Comparison of ENCODE assay signal across 8 cellular contexts in genomic region chr16:74984670-74985411, GRCh38. TPM values are rescaled to one million over a fixed set of nuclear protein-coding genes. Genes with fewer than 3 reads are reported as not detected.
DNase-seq lines count a peak whose midpoint lies in the region; ATAC-seq, FAIRE-seq and TF ChIP-seq lines count a peak whose summit lies in the region.

WDR59 (minus strand) TSS chr16:74985123; CDS start chr16:74985017, 106 bp downstream.

- FAIRE-seq in HepG2 (lab: Jason Lieb, UNC) = peak; percentile 91

- TF ChIP-seq RAD21 in HepG2 (CRISPR knock-in tag; IDR thresholded peaks at IDR 0.05) = peak; percentile 56; the same call in 1 of the 2 replicates

- H3K36me3 ChIP-seq in HepG2 (replicated peaks in 1 of 2; ENCODE audit: control insufficient read depth in 1 of 2, insufficient read depth in 2 of 2, low read length in 2 of 2) = no peaks in the 10 kb centered on the region; a peak in 3 of 5 replicates

- CTCF ChIA-PET in HepG2 (lab: Yijun Ruan, JAX; ENCODE audit: low intra/inter-chr PET ratio, low total read pairs) = no interaction called here

- peak within 1 kb of the TSS; percentile 97 for H3K9ac ChIP-seq in HepG2 (ENCODE audit: insufficient read depth, low read depth, low read length)

- H3K9me3 ChIP-seq in HepG2 (ENCODE audit: low read length) = no peaks in the 10 kb centered on the region

- no peaks in the 10 kb centered on the region; a peak in 1 of 5 replicates for H3K27me3 ChIP-seq in HepG2 (ENCODE audit: control insufficient read depth in 1 of 2, insufficient read depth in 2 of 2, low read length in 2 of 2)

- ATAC-seq in GM19395 (IDR thresholded peaks at IDR 0.05; ENCODE audit: unreplicated experiment) (peak; percentile 100), HG03565 (IDR thresholded peaks at IDR 0.05; ENCODE audit: unreplicated experiment) (peak; percentile 99), HepG2 (peak; percentile 99)

- H3K27ac ChIP-seq in C4-2B = peak within 1 kb of the TSS; percentile 85
- H3K27ac ChIP-seq in HepG2 (ENCODE audit: extremely low read length, insufficient read depth, low read length) = peak within 1 kb of the TSS; percentile 75

- TF ChIP-seq EP300 in HepG2 (IDR thresholded peaks at IDR 0.05; ENCODE audit: low read depth in 2 of 2, low read length in 2 of 2) (0 out of 4 replicates have a peak, but pooled peaks have one; percentile 16 to 63), HepG2 (CRISPR knock-in tag; IDR thresholded peaks at IDR 0.05; ENCODE audit: borderline replicate concordance) (peak; percentile 57; the same call in 1 of the 2 replicates)

- H3K4me1 ChIP-seq in HepG2 (ENCODE audit: insufficient read depth, low read length) = peaks cover 70% of the 10 kb centered on the region

- intact Hi-C loops in HepG2 (cut with micrococcal nuclease; ENCODE audit: unreplicated experiment) = no loop called here

- peak within 1 kb of the TSS; percentile 98 for H3K4me2 ChIP-seq in HepG2 (ENCODE audit: low read depth, low read length)

- peaks cover 7% of the 10 kb centered on the region for H4K20me1 ChIP-seq in HepG2 (ENCODE audit: insufficient read depth, low read length)

- TF ChIP-seq POLR2A in HepG2 (IDR thresholded peaks at IDR 0.05; ENCODE audit: insufficient read depth in 1 of 2, low read depth in 2 of 2, low read length in 2 of 2) = peak; percentile 86 to 90

- peaks cover 43% of the 10 kb centered on the region for H3K79me2 ChIP-seq in HepG2 (ENCODE audit: insufficient read depth, low read length)

- DNase-seq in NCI-H774 (lab: John Stamatoyannopoulos, UW) (peak; percentile 92), dermis blood vessel endothelial cell (peak; percentile 99), HepG2 (ENCODE audit: low spot score) (peak; percentile 100)
- peak; percentile 98 for DNase-seq in activated CD4-positive, alpha-beta T cell treated with anti-CD3 and anti-CD28 coated beads, Interleukin-2, amount 50 U/mL, for 4 hours
- peak; percentile 97 for DNase-seq in stimulated activated CD4-positive, alpha-beta T cell treated with anti-CD3 and anti-CD28 coated beads, Interleukin-4, amount 100 ng/mL, for 1 hour

- in situ Hi-C loops in HepG2 (cut with HindIII; ENCODE audit: extremely low pct_ligation_motif_present, low pct_unique_long_range_greater_than_20kb) = no loop called here

- peak within 1 kb of the TSS; percentile 85 to 99 (median 89) for H3K4me3 ChIP-seq in HepG2 (replicated peaks in 1 of 3; ENCODE audit: insufficient read depth in 1 of 3, low read depth in 2 of 3, low read length in 3 of 3)

- TF ChIP-seq CTCF in C4-2B (conservative IDR thresholded peaks at IDR 0.05) = no peak
- TF ChIP-seq CTCF in HepG2 (CRISPR knock-in tag; IDR thresholded peaks at IDR 0.05) = peak; percentile 24; the same call in 1 of the 2 replicates

- BruUV-seq in HepG2 (replicated peaks; lab: Mats Ljungman, UMichigan) = TSS peak; percentile 81

- POLR2A ChIA-PET in HepG2 (lab: Yijun Ruan, JAX) = interaction anchor here (0.6 to 2.0 kb wide), 23 partner anchors 9 to 449 kb away, joined by 3 to 47 read pairs (median 5); partner anchors contain the start of genes CFDP1, LDHD and ZNRF1

- H2AFZ ChIP-seq in HepG2 (ENCODE audit: low read length) = no peak within 1 kb of the TSS

- WGBS in HepG2 (ENCODE audit: low lambda C conversion rate) = 3% methylated on average over 34 of the region's 61 CpGs

TF ChIP-seq in HepG2, 621 proteins besides CTCF, POLR2A, EP300 and RAD21 (continues in another document):
- TF ChIP-seq ZNF441 (CRISPR knock-in tag; IDR thresholded peaks at IDR 0.05; ENCODE audit: borderline replicate concordance) (peak; percentile 57; the same call in 1 of the 2 replicates), ZBTB38 (CRISPR knock-in tag; IDR thresholded peaks at IDR 0.05) (peak; percentile 86), MXD1 (CRISPR knock-in tag; IDR thresholded peaks at IDR 0.05) (no peak), NR3C1 (CRISPR knock-in tag; IDR thresholded peaks at IDR 0.05) (no peak), NFIC (IDR thresholded peaks at IDR 0.05; ENCODE audit: low read length) (no peak), ZNF572 (CRISPR knock-in tag; IDR thresholded peaks at IDR 0.05) (no peak), RORA (CRISPR knock-in tag; IDR thresholded peaks at IDR 0.05) (no peak), HDAC6 (IDR thresholded peaks at IDR 0.05; ENCODE audit: low read depth, low read length) (no peak), PHF5A (CRISPR knock-in tag; IDR thresholded peaks at IDR 0.05; ENCODE audit: low read depth, unreplicated experiment) (peak; percentile 81), NR1H2 (CRISPR knock-in tag; IDR thresholded peaks at IDR 0.05; ENCODE audit: borderline replicate concordance, low read depth) (peak; percentile 86; the same call in 1 of the 2 replicates), ZNF792 (CRISPR knock-in tag; IDR thresholded peaks at IDR 0.05) (no peak; the same call in none of the 2 replicates), NCOR1 (IDR thresholded peaks at IDR 0.05; ENCODE audit: borderline replicate concordance, low read length) (no peak), MEIS2 (CRISPR knock-in tag; IDR thresholded peaks at IDR 0.05) (peak; percentile 72), TBP (CRISPR knock-in tag; IDR thresholded peaks at IDR 0.05) (peak; percentile 85; the same call in 1 of the 2 replicates), HBP1 (CRISPR knock-in tag; IDR thresholded peaks at IDR 0.05; ENCODE audit: low read depth) (peak; percentile 63; the same call in 1 of the 2 replicates), RNF2 (conservative IDR thresholded peaks at IDR 0.05; ENCODE audit: low read depth) (no peak)
- TF ChIP-seq, protein P1, sequence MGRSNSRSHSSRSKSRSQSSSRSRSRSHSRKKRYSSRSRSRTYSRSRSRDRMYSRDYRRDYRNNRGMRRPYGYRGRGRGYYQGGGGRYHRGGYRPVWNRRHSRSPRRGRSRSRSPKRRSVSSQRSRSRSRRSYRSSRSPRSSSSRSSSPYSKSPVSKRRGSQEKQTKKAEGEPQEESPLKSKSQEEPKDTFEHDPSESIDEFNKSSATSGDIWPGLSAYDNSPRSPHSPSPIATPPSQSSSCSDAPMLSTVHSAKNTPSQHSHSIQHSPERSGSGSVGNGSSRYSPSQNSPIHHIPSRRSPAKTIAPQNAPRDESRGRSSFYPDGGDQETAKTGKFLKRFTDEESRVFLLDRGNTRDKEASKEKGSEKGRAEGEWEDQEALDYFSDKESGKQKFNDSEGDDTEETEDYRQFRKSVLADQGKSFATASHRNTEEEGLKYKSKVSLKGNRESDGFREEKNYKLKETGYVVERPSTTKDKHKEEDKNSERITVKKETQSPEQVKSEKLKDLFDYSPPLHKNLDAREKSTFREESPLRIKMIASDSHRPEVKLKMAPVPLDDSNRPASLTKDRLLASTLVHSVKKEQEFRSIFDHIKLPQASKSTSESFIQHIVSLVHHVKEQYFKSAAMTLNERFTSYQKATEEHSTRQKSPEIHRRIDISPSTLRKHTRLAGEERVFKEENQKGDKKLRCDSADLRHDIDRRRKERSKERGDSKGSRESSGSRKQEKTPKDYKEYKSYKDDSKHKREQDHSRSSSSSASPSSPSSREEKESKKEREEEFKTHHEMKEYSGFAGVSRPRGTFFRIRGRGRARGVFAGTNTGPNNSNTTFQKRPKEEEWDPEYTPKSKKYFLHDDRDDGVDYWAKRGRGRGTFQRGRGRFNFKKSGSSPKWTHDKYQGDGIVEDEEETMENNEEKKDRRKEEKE (IDR thresholded peaks at IDR 0.05) = no peak

RNA-seq across cellular contexts. Expression of gene WDR59, which starts in this region (rescaled TPM):
- 10.3 and 16.3 TPM in 2 replicates for total RNA-seq in dermis blood vessel endothelial cell
- total RNA-seq in HepG2 (2016; rRNA removed; fragmentation: Illumina TruSeq; extraction: Trizol) = 59.6 and 65.2 TPM in 2 replicates
- total RNA-seq in HepG2 (2016; cell fraction: cytosol; rRNA removed; fragmentation: Illumina TruSeq; extraction: Trizol; ENCODE audit: low read depth) = 39.7 and 43.0 TPM in 2 replicates
- 53.3 and 75.1 TPM in 2 replicates for total RNA-seq in HepG2 (2016; cell fraction: insoluble cytoplasmic fraction; rRNA removed; fragmentation: Illumina TruSeq; extraction: Trizol)
- total RNA-seq in HepG2 (2016; cell fraction: membrane; rRNA removed; fragmentation: Illumina TruSeq; extraction: Trizol) = 30.0 and 33.1 TPM in 2 replicates
- 99.3 and 116 TPM in 2 replicates for total RNA-seq in HepG2 (2016; cell fraction: nucleus; rRNA removed; fragmentation: Illumina TruSeq; extraction: Trizol)
- 305 and 306 TPM in 2 replicates for polyA plus RNA-seq in HepG2 (2011; rRNA removed)
- 138 and 145 TPM in 2 replicates for polyA plus RNA-seq in HepG2 (2011; cell fraction: cytosol; rRNA removed)
- 679 and 865 TPM in 2 replicates for polyA plus RNA-seq in HepG2 (2011; cell fraction: nucleus; rRNA removed)
- 137 and 153 TPM in 2 replicates for polyA plus RNA-seq in HepG2 (2012)
- 19.6 and 23.0 TPM in 2 replicates for polyA plus RNA-seq in HepG2 (2016; cell fraction: cytosol; fragmentation: Illumina TruSeq; extraction: Trizol; ENCODE audit: low read depth)
- polyA plus RNA-seq in HepG2 (2016; cell fraction: insoluble cytoplasmic fraction; fragmentation: Illumina TruSeq; extraction: Trizol; ENCODE audit: low read depth) = 81.5 and 84.5 TPM in 2 replicates
- polyA plus RNA-seq in HepG2 (2016; cell fraction: membrane; fragmentation: Illumina TruSeq; extraction: Trizol; ENCODE audit: low read depth) = 29.2 and 35.3 TPM in 2 replicates
- 510 and 518 TPM in 2 replicates for polyA plus RNA-seq in HepG2 (2016; cell fraction: nucleus; fragmentation: Illumina TruSeq; extraction: Trizol; ENCODE audit: insufficient read depth, low read depth)
- 88.4 and 308 TPM in 2 replicates for polyA minus RNA-seq in HepG2 (2011; rRNA and poly(A)+ RNA removed; ENCODE audit: low replicate concordance)
- 73.9 and 99.1 TPM in 2 replicates for polyA minus RNA-seq in HepG2 (2011; cell fraction: cytosol; rRNA and poly(A)+ RNA removed)
- polyA minus RNA-seq in HepG2 (2011; cell fraction: nucleus; rRNA and poly(A)+ RNA removed) = 316 and 324 TPM in 2 replicates

Comparison
In these comparisons a context has a peak if more than half of its experiments do, and no peak if none do; other contexts are left out.
1. Peak in every context shown above with its lines: DNase-seq, ATAC-seq, H3K4me3 ChIP-seq and H3K27ac ChIP-seq.